ENCODE assay signal across 9 cellular contexts in genomic region chr7:43362652-43363428, GRCh38.
DNase-seq lines count a peak whose midpoint lies in the region; ATAC-seq and TF ChIP-seq lines count a peak whose summit lies in the region.
"Had no signal": no experiment of that assay in that cellular context is flagged by ENCODE, and none has a peak within 500 bp of the region (broad histone marks: within the 10 kb centered on the region; RNA-seq: fewer than 3 reads in every experiment).

No MANE protein-coding gene starts in this region.

- TF ChIP-seq CTCF in HFF-Myc (IDR thresholded peaks at IDR 0.05; ENCODE audit: low read depth, low read length, missing control alignments) (no peak), GM13977 (IDR thresholded peaks at IDR 0.05; ENCODE audit: extremely low read depth, insufficient read depth, missing control alignments) (no peak)

- H3K4me3 ChIP-seq in HFF-Myc (replicated peaks; ENCODE audit: low read depth, low read length), result no peak overlapping the region
- H3K4me3 ChIP-seq: uterus had no signal

- DNase-seq in Ammon's horn (ENCODE audit: low spot score) (peak; percentile 24), HFF-Myc (ENCODE audit: extremely low read depth, low read depth) (peak; percentile 70), SHP77 treated with DMSO at 0.1 percent for 48 hours (lab: John Stamatoyannopoulos, UW) (peak; percentile 81), left cardiac atrium (peak; percentile 23), GM13977 (ENCODE audit: low spot score) (no peak), superior temporal gyrus (ENCODE audit: extremely low spot score) (no peak)

- intact Hi-C loops in left cardiac atrium (cut with DNase I), result no loop called here

- ATAC-seq in left cardiac atrium (no peak), HG02623 (IDR thresholded peaks at IDR 0.05; ENCODE audit: unreplicated experiment) (no peak), GM18907 (IDR thresholded peaks at IDR 0.05; ENCODE audit: unreplicated experiment) (no peak)

- in situ Hi-C loops in GM13977 (cut with MboI; ENCODE audit: low pct_unique_long_range_greater_than_20kb, low sequenced_read_pairs, unreplicated experiment), result no loop called here

Comparison
In these comparisons a context has a peak if more than half of its experiments do, and no peak if none do; other contexts are left out.
1. DNase-seq: peak in Ammon's horn (single experiment), HFF-Myc (single experiment), SHP77 treated with DMSO at 0.1 percent for 48 hours (single experiment) and left cardiac atrium (single experiment); none in GM13977 (single experiment) and superior temporal gyrus (single experiment).